Comparison of ENCODE assay signal across 8 cellular contexts in genomic region chr19:12294308-12295158, GRCh38. TPM values are rescaled to one million over a fixed set of nuclear protein-coding genes. Genes with fewer than 3 reads are reported as not detected.
DNase-seq lines count a peak whose midpoint lies in the region; ATAC-seq, FAIRE-seq and TF ChIP-seq lines count a peak whose summit lies in the region.

Gene ZNF44 (minus strand): TSS chr19:12294883. CDS start chr19:12294694, 189 bp downstream.

- no peak within 1 kb of the TSS for H2BK120ac ChIP-seq in H1 (replicated peaks; ENCODE audit: low read depth, low read length)
- H2BK120ac ChIP-seq in mesenchymal stem cell (ENCODE audit: low read depth, low read length): peak within 1 kb of the TSS; percentile 27

- no peaks in the 10 kb centered on the region for H3K27me3 ChIP-seq in CD4-positive, alpha-beta T cell (ENCODE audit: control insufficient read depth, insufficient read depth, low read length)
- H3K27me3 ChIP-seq in H1 (replicated peaks in 1 of 4; ENCODE audit: control insufficient read depth in 3 of 4, extremely low read depth in 1 of 4, insufficient read depth in 3 of 4, low read length in 3 of 4) (peaks cover 0 to 2% (median 0%) of the 10 kb centered on the region in 4 experiments; a peak in 2 of 7 replicates), mesenchymal stem cell (ENCODE audit: control insufficient read depth in 1 of 2, insufficient read depth in 1 of 2, low read length in 2 of 2) (no peaks in the 10 kb centered on the region)

- H3K14ac ChIP-seq in H1 (ENCODE audit: insufficient read length) (no peak within 1 kb of the TSS), mesenchymal stem cell (ENCODE audit: low read length in 2 of 2) (peak within 1 kb of the TSS in 1 of 2 experiments; percentile 19)

- peaks cover 0 to 7% of the 10 kb centered on the region in 2 experiments; a peak in 1 of 4 replicates for H3K79me2 ChIP-seq in H1 (ENCODE audit: control insufficient read depth in 1 of 2, insufficient read depth in 2 of 2, low read length in 2 of 2)

- H3K56ac ChIP-seq in H1 (replicated peaks; ENCODE audit: insufficient read length, low read depth, low read length): peak within 1 kb of the TSS; percentile 16

- H3K36me3 ChIP-seq in H1 (ENCODE audit: control insufficient read depth in 2 of 4, insufficient read depth in 4 of 4, low read length in 3 of 4) (no peaks in the 10 kb centered on the region), mesenchymal stem cell (ENCODE audit: control insufficient read depth in 1 of 2, insufficient read depth in 2 of 2, low read depth in 1 of 2, low read length in 2 of 2) (peaks cover 4 to 19% of the 10 kb centered on the region in 2 experiments)

- H2BK12ac ChIP-seq in H1 (ENCODE audit: low read depth, low read length) (peak within 1 kb of the TSS; percentile 85; the same call in 1 of the 2 replicates), mesenchymal stem cell (ENCODE audit: low read length in 2 of 2) (no peak within 1 kb of the TSS)

- H4K20me1 ChIP-seq in H1 (replicated peaks in 1 of 2; ENCODE audit: control insufficient read depth in 1 of 2, insufficient read depth in 2 of 2, low read length in 2 of 2): no peaks in the 10 kb centered on the region

- H3K36me3 Mint-ChIP-seq in CD4-positive, alpha-beta T cell (ENCODE audit: low read depth): peaks cover 34% of the 10 kb centered on the region

- no peaks in the 10 kb centered on the region for H3K4me1 ChIP-seq in H1 (replicated peaks in 1 of 4; ENCODE audit: control insufficient read depth in 3 of 4, insufficient read depth in 4 of 4, low read length in 3 of 4)
- peaks cover 5% of the 10 kb centered on the region for H3K4me1 ChIP-seq in mesenchymal stem cell (ENCODE audit: control insufficient read depth, insufficient read depth, low read depth, low read length)

- H3K4me3 Mint-ChIP-seq in CD4-positive, alpha-beta T cell: peak within 1 kb of the TSS; percentile 98

- no peak within 1 kb of the TSS for H2BK20ac ChIP-seq in H1 (ENCODE audit: low read length)

- no peaks in the 10 kb centered on the region for H3K27me3 Mint-ChIP-seq in CD4-positive, alpha-beta T cell

- peak in 1 of 2 experiments; percentile 83; a peak in 2 of 3 replicates for TF ChIP-seq POLR2A in H1 (IDR thresholded peaks at IDR 0.05; ENCODE audit: control extremely low read depth in 1 of 2, low read depth in 2 of 2, low read length in 2 of 2)

- DNase-seq in CD4-positive, alpha-beta T cell: peak; percentile 88 to 95 (median 94)
- peak; percentile 95 for DNase-seq in NK-92 treated with Interleukin-12 subunit alpha and Interleukin-12 subunit beta, amount 100 ng/mL, for 24 hours (lab: John Stamatoyannopoulos, UW)
- peak; percentile 78 to 85 (median 79) for DNase-seq in activated CD8-positive, alpha-beta memory T cell treated with anti-CD3 and anti-CD28 coated beads for 48 hours (ENCODE audit: low read depth in 2 of 3, low spot score in 2 of 3)
- DNase-seq in H1 (ENCODE audit: low read depth in 1 of 2, low spot score in 2 of 2): peak; percentile 86 to 94
- peak; percentile 93 for DNase-seq in mesenchymal stem cell
- DNase-seq in stimulated activated CD8-positive, alpha-beta memory T cell treated with anti-CD3 and anti-CD28 coated beads, Interleukin-12 subunit alpha, Interleukin-12 subunit beta, amount 100 ng/mL, for 4 hours (ENCODE audit: low read depth): peak; percentile 87

- H4K8ac ChIP-seq in H1 (ENCODE audit: extremely low read depth, insufficient read depth, low read length) (peak within 1 kb of the TSS; percentile 100), mesenchymal stem cell (ENCODE audit: low read length) (peak within 1 kb of the TSS; percentile 100)

- no peaks in the 10 kb centered on the region for H3K9me3 ChIP-seq in CD4-positive, alpha-beta T cell (ENCODE audit: control insufficient read depth, low read length)
- no peaks in the 10 kb centered on the region for H3K9me3 ChIP-seq in H1 (ENCODE audit: insufficient read depth in 2 of 2, low read depth in 1 of 2, low read length in 1 of 2)
- no peaks in the 10 kb centered on the region for H3K9me3 ChIP-seq in mesenchymal stem cell (ENCODE audit: control insufficient read depth, low read length)

- peaks cover 7% of the 10 kb centered on the region; the same call in 1 of the 2 replicates for H3K23me2 ChIP-seq in H1 (ENCODE audit: low read depth, low read length)

- peak within 1 kb of the TSS; percentile 92; the same call in 1 of the 2 replicates for H2AFZ ChIP-seq in H1 (ENCODE audit: low read length)
- H2AFZ ChIP-seq in mesenchymal stem cell (ENCODE audit: low read depth, low read length): peak within 1 kb of the TSS; percentile 80

- H3K27ac Mint-ChIP-seq in CD4-positive, alpha-beta T cell: peak within 1 kb of the TSS; percentile 99

- H3K23ac ChIP-seq in H1 (ENCODE audit: insufficient read length) (no peak within 1 kb of the TSS), mesenchymal stem cell (ENCODE audit: low read length in 2 of 2) (no peak within 1 kb of the TSS)

- H2BK15ac ChIP-seq in H1 (ENCODE audit: low read length) (peak within 1 kb of the TSS; percentile 72; the same call in 1 of the 2 replicates), mesenchymal stem cell (ENCODE audit: low read depth, poor library complexity, severe bottlenecking) (peak within 1 kb of the TSS; percentile 77)

- ATAC-seq in CD4-positive, alpha-beta T cell (ENCODE audit: poor library complexity): peak; percentile 95
- ATAC-seq in GM19438 (IDR thresholded peaks at IDR 0.05; ENCODE audit: low read depth, unreplicated experiment) (peak; percentile 87), HG03575 (IDR thresholded peaks at IDR 0.05; ENCODE audit: extremely low read depth, insufficient number of reproducible peaks, low FRiP score, unreplicated experiment) (peak; percentile 71)

- WGBS in H1 (ENCODE audit: extremely low coverage in 1 of 2, insufficient coverage in 1 of 2, insufficient read length in 1 of 2, insufficient replicate concordance in 2 of 2, low coverage in 1 of 2, low lambda C conversion rate in 2 of 2, missing lambda C conversion rate in 1 of 2), 2 experiments: 2% methylated on average over 56 of the region's 64 CpGs; no CpG with 5 or more reads in 1 of the 2 experiments
- WGBS in mesenchymal stem cell: 1% methylated on average over 59 of the region's 64 CpGs

- POLR2A ChIA-PET in CD4-positive, alpha-beta T cell (lab: Charles Lee): interaction anchor here (0.6 to 4.9 kb wide), 11 partner anchors 16 to 370 kb away, joined by 3 to 64 read pairs (median 4); partner anchors contain the start of genes ZNF136, ZNF442, ZNF563 and ZNF564
- POLR2A ChIA-PET in H1 (lab: Charles Lee; ENCODE audit: partially characterized antibody): interaction anchor here (0.6 to 2.7 kb wide), 6 partner anchors 13 to 307 kb away, joined by 3 to 9 read pairs (median 4); partner anchors contain the start of genes ZNF442, ZNF443 and ZNF563

- H2AK5ac ChIP-seq in H1 (ENCODE audit: low read depth, low read length): no peak within 1 kb of the TSS
- H2AK5ac ChIP-seq in mesenchymal stem cell (ENCODE audit: low read length, severe bottlenecking): no peak within 1 kb of the TSS

- FAIRE-seq in H1 (lab: Jason Lieb, UNC): peak; percentile 60

- H3K27ac ChIP-seq in CD4-positive, alpha-beta T cell (ENCODE audit: low read depth, low read length): peak within 1 kb of the TSS; percentile 78
- peak within 1 kb of the TSS; percentile 76 for H3K27ac ChIP-seq in H1 (ENCODE audit: low read depth, low read length)
- peak within 1 kb of the TSS; percentile 91 for H3K27ac ChIP-seq in mesenchymal stem cell (ENCODE audit: low read length, poor library complexity, severe bottlenecking)

- TF ChIP-seq EP300 in H1 (IDR thresholded peaks at IDR 0.05; ENCODE audit: borderline replicate concordance in 1 of 2, low read depth in 2 of 2, low read length in 2 of 2): no peak

- H3K4me3 ChIP-seq in H1 (ENCODE audit: extremely low read depth in 1 of 4, insufficient read depth in 2 of 4, low read depth in 3 of 4, low read length in 4 of 4): peak within 1 kb of the TSS; percentile 81 to 92 (median 87)
- peak within 1 kb of the TSS; percentile 70 to 96 for H3K4me3 ChIP-seq in mesenchymal stem cell (ENCODE audit: insufficient read depth in 1 of 2, low read depth in 1 of 2, low read length in 2 of 2)

- H3K4me2 ChIP-seq in H1 (ENCODE audit: insufficient read depth in 1 of 2, low read depth in 2 of 2, low read length in 2 of 2): peak within 1 kb of the TSS; percentile 88 to 97
- H3K4me2 ChIP-seq in mesenchymal stem cell (ENCODE audit: low read length, poor library complexity, severe bottlenecking): peak within 1 kb of the TSS; percentile 84

- peak within 1 kb of the TSS; percentile 76 for H4K5ac ChIP-seq in H1 (ENCODE audit: insufficient read length, low read depth, low read length)

- H3K9ac ChIP-seq in H1 (replicated peaks in 1 of 4; ENCODE audit: extremely low read depth in 1 of 4, low read depth in 3 of 4, low read length in 3 of 4): peak within 1 kb of the TSS; percentile 68 to 98 (median 83)
- peak within 1 kb of the TSS; percentile 99 for H3K9ac ChIP-seq in mesenchymal stem cell (ENCODE audit: low read length)

- H4K91ac ChIP-seq in H1 (replicated peaks; ENCODE audit: insufficient read length, low read length): peak within 1 kb of the TSS; percentile 89
- peak within 1 kb of the TSS; percentile 96 for H4K91ac ChIP-seq in mesenchymal stem cell (ENCODE audit: low read length)

- TF ChIP-seq RAD21 in H1 (IDR thresholded peaks at IDR 0.05 in 1 of 2, conservative IDR thresholded peaks at IDR 0.05 in 1 of 2; ENCODE audit: low read depth in 2 of 2, low read length in 2 of 2): no peak; a peak in 1 of 4 replicates

- peak within 1 kb of the TSS; percentile 93 for H3K18ac ChIP-seq in H1 (ENCODE audit: extremely low read depth, low read length)
- H3K18ac ChIP-seq in mesenchymal stem cell (ENCODE audit: low read depth in 1 of 2, low read length in 2 of 2): peak within 1 kb of the TSS; percentile 86 to 97

- no peaks in the 10 kb centered on the region for H3K9me3 Mint-ChIP-seq in CD4-positive, alpha-beta T cell

- peaks cover 40% of the 10 kb centered on the region for H3K4me1 Mint-ChIP-seq in CD4-positive, alpha-beta T cell (ENCODE audit: low read depth)

- peak within 1 kb of the TSS; percentile 88 for H2BK5ac ChIP-seq in H1 (ENCODE audit: low read depth, low read length)
- peak within 1 kb of the TSS; percentile 74 for H2BK5ac ChIP-seq in mesenchymal stem cell (ENCODE audit: low read depth, low read length, poor library complexity, severe bottlenecking)

- no peak for TF ChIP-seq CTCF in CD4-positive, alpha-beta T cell (IDR thresholded peaks at IDR 0.05)
- no peak for TF ChIP-seq CTCF in H1 (IDR thresholded peaks at IDR 0.05; ENCODE audit: control extremely low read depth in 1 of 3, insufficient read depth in 1 of 3, low read depth in 1 of 3, low read length in 3 of 3)

- H3K79me1 ChIP-seq in H1 (ENCODE audit: low read depth, low read length) (peaks cover 3% of the 10 kb centered on the region; the same call in 1 of the 2 replicates), mesenchymal stem cell (replicated peaks; ENCODE audit: low read length, poor library complexity, severe bottlenecking) (peaks cover 9% of the 10 kb centered on the region)

- H3K4ac ChIP-seq in H1 (replicated peaks; ENCODE audit: insufficient read length, low read depth, low read length) (no peak within 1 kb of the TSS), mesenchymal stem cell (ENCODE audit: low read depth in 1 of 2, low read length in 2 of 2) (peak within 1 kb of the TSS; percentile 33 to 86)

- intact Hi-C loops in CD4-positive, alpha-beta T cell (cut with DNase I, micrococcal nuclease): loop anchor here (1.0 to 10.0 kb wide), 6 partner anchors 39 to 148 kb away; partner anchors contain the start of genes ZNF443 (in 2 of the 2), ZNF136 (in 1 of the 2) and ZNF563 (in 1 of the 2)

- CTCF ChIA-PET in CD4-positive, alpha-beta T cell (lab: Charles Lee): interaction anchor here (0.8 kb wide), 1 partner anchor 12 kb away, joined by 4 read pairs; no protein-coding TSS in a partner anchor
- CTCF ChIA-PET in H1 (lab: Charles Lee; ENCODE audit: partially characterized antibody): interaction anchor here (0.6 to 2.8 kb wide), 2 partner anchors 38 to 766 kb away, joined by 3 to 5 read pairs; partner anchors contain the start of gene ZNF563

RNA-seq across cellular contexts. Expression of gene ZNF44, which starts in this region (rescaled TPM):
- 10 to 100 TPM; 30.4 to 31.4 TPM for total RNA-seq in CD4-positive, alpha-beta T cell
- total RNA-seq in H1 (2021; fragmentation: NEBNext Ultra II Directional; extraction: Animal tissue kit (Norgen Biotek cat#: 25700)): 2.8 and 3.2 TPM in 2 replicates
- 0.72 and 1.3 TPM in 2 replicates for polyA plus RNA-seq in H1 (2011; rRNA removed)
- polyA plus RNA-seq in H1 (2011; cell fraction: cytosol; rRNA removed): 2.4 TPM
- 1.4 TPM for polyA plus RNA-seq in H1 (2011; cell fraction: nucleus; rRNA removed)
- polyA plus RNA-seq in H1 (2012, experiment 1 of 2): 2.4 to 4.6 TPM (median 3.1 TPM) in 4 replicates
- polyA plus RNA-seq in H1 (2012, experiment 2 of 2): 0.73 TPM
- 2.4 TPM for polyA plus RNA-seq in H1 (2013, experiment 1 of 2)
- 2.2 TPM for polyA plus RNA-seq in H1 (2013, experiment 2 of 2)
- 2.6 and 3.0 TPM in 2 replicates for polyA minus RNA-seq in H1 (2011; rRNA and poly(A)+ RNA removed)
- polyA minus RNA-seq in H1 (2011; cell fraction: cytosol; rRNA and poly(A)+ RNA removed): 3.2 TPM
- 4.1 TPM for polyA minus RNA-seq in H1 (2011; cell fraction: nucleus; rRNA and poly(A)+ RNA removed)
- polyA plus RNA-seq in mesenchymal stem cell (2013, experiment 1 of 2): 2.5 TPM
- polyA plus RNA-seq in mesenchymal stem cell (2013, experiment 2 of 2): 2.5 TPM

Comparison
In these comparisons a context has a peak if more than half of its experiments do, and no peak if none do; other contexts are left out.
1. Peak in every context shown above with its lines: DNase-seq, ATAC-seq, H3K4me3 ChIP-seq and H3K27ac ChIP-seq.